ENCODE assay signal across 15 cellular contexts in genomic region chr1:12573015-12573825, GRCh38. TPM values are rescaled to one million over a fixed set of nuclear protein-coding genes. Genes with fewer than 3 reads are reported as not detected.
DNase-seq lines count a peak whose midpoint lies in the region; ATAC-seq lines count a peak whose summit lies in the region.
"Had no signal": no experiment of that assay in that cellular context is flagged by ENCODE, and none has a peak within 500 bp of the region (broad histone marks: within the 10 kb centered on the region; RNA-seq: fewer than 3 reads in every experiment).

No MANE protein-coding gene starts in this region.

- no peak for DNase-seq in Right ventricle myocardium inferior (ENCODE audit: missing footprints)
- DNase-seq in cardiac septum (ENCODE audit: low spot score) = no peak
- DNase-seq in effector memory CD8-positive, alpha-beta T cell = no peak
- no peak for DNase-seq in naive thymus-derived CD8-positive, alpha-beta T cell
- DNase-seq in occipital lobe (lab: John Stamatoyannopoulos, UW) = no peak
- no peak for DNase-seq in NCI-H187 treated with DMSO at 0.1 percent for 48 hours (lab: John Stamatoyannopoulos, UW)
- DNase-seq in germinal center (ENCODE audit: low spot score) = no peak
- DNase-seq in stimulated activated CD8-positive, alpha-beta memory T cell treated with anti-CD3 and anti-CD28 coated beads, Interleukin-4, amount 100 ng/mL, for 48 hours = no peak
- DNase-seq: activated naive CD4-positive, alpha-beta T cell treated with anti-CD3 and anti-CD28 coated beads, Interleukin-2, amount 10 ng/mL, durations not matched to agents 7 days and 5 days; cortex of kidney; KG1; NCI-H2029; NK-92 treated with Interleukin-12 subunit alpha and Interleukin-12 subunit beta, amount 100 ng/mL, for 24 hours; transverse colon had no signal

- H3K27ac Mint-ChIP-seq in effector memory CD8-positive, alpha-beta T cell = peak overlapping the region; percentile 59 to 80
- peak overlapping the region in 7 of 10 donors; percentile 10 to 83 (median 62) for H3K27ac Mint-ChIP-seq in naive thymus-derived CD8-positive, alpha-beta T cell
- H3K27ac Mint-ChIP-seq: activated naive CD4-positive, alpha-beta T cell treated with anti-CD3 and anti-CD28 coated beads, Interleukin-2, amount 10 ng/mL, durations not matched to agents 7 days and 5 days had no signal

- no peaks in the 10 kb centered on the region for H3K27me3 Mint-ChIP-seq in effector memory CD8-positive, alpha-beta T cell
- H3K27me3 Mint-ChIP-seq in naive thymus-derived CD8-positive, alpha-beta T cell = no peaks in the 10 kb centered on the region
- H3K27me3 Mint-ChIP-seq: activated naive CD4-positive, alpha-beta T cell treated with anti-CD3 and anti-CD28 coated beads, Interleukin-2, amount 10 ng/mL, durations not matched to agents 7 days and 5 days had no signal

- intact Hi-C loops in Right ventricle myocardium inferior (cut with DNase I) = no loop called here
- intact Hi-C loops in cardiac septum (cut with DNase I) = no loop called here

- H3K4me3 Mint-ChIP-seq in effector memory CD8-positive, alpha-beta T cell = no peak overlapping the region
- H3K4me3 Mint-ChIP-seq in naive thymus-derived CD8-positive, alpha-beta T cell = no peak overlapping the region
- H3K4me3 Mint-ChIP-seq: activated naive CD4-positive, alpha-beta T cell treated with anti-CD3 and anti-CD28 coated beads, Interleukin-2, amount 10 ng/mL, durations not matched to agents 7 days and 5 days had no signal

- POLR2A ChIA-PET in naive thymus-derived CD8-positive, alpha-beta T cell (lab: Charles Lee) = no interaction called here

- peak; percentile 73 for ATAC-seq in Right ventricle myocardium inferior
- ATAC-seq in effector memory CD8-positive, alpha-beta T cell (replicated peaks) = no peak
- ATAC-seq in naive thymus-derived CD8-positive, alpha-beta T cell = no peak

- H3K9me3 Mint-ChIP-seq in effector memory CD8-positive, alpha-beta T cell = no peaks in the 10 kb centered on the region
- H3K9me3 Mint-ChIP-seq in naive thymus-derived CD8-positive, alpha-beta T cell = no peaks in the 10 kb centered on the region
- H3K9me3 Mint-ChIP-seq: activated naive CD4-positive, alpha-beta T cell treated with anti-CD3 and anti-CD28 coated beads, Interleukin-2, amount 10 ng/mL, durations not matched to agents 7 days and 5 days had no signal

- H3K36me3 Mint-ChIP-seq in effector memory CD8-positive, alpha-beta T cell (ENCODE audit: insufficient read depth) = peaks cover 43% of the 10 kb centered on the region
- peaks cover 0 to 74% (median 23%) of the 10 kb centered on the region in 3 donors for H3K36me3 Mint-ChIP-seq in naive thymus-derived CD8-positive, alpha-beta T cell

- no peaks in the 10 kb centered on the region for H3K4me1 Mint-ChIP-seq in effector memory CD8-positive, alpha-beta T cell (ENCODE audit: low read depth in 2 of 2)
- H3K4me1 Mint-ChIP-seq in naive thymus-derived CD8-positive, alpha-beta T cell = peaks cover 0 to 2% (median under 1%) of the 10 kb centered on the region in 4 donors
- H3K4me1 Mint-ChIP-seq: activated naive CD4-positive, alpha-beta T cell treated with anti-CD3 and anti-CD28 coated beads, Interleukin-2, amount 10 ng/mL, durations not matched to agents 7 days and 5 days had no signal

RNA-seq across cellular contexts. Expression of gene DHRS3, which starts 44.8 kb away (rescaled TPM):
- total RNA-seq in Right ventricle myocardium inferior (81.0 TPM), cardiac septum (41.8 TPM), occipital lobe (11.5 TPM)
- 10 to 100 TPM; 86.4 to 91.0 TPM for total RNA-seq in naive thymus-derived CD8-positive, alpha-beta T cell
- 10 to 100 TPM; 17.7 to 31.0 (median 20.4) TPM for polyA plus RNA-seq in naive thymus-derived CD8-positive, alpha-beta T cell
- total RNA-seq: myocyte had no signal
